ENCODE assay signal across 9 cellular contexts in the genomic region with DNA sequence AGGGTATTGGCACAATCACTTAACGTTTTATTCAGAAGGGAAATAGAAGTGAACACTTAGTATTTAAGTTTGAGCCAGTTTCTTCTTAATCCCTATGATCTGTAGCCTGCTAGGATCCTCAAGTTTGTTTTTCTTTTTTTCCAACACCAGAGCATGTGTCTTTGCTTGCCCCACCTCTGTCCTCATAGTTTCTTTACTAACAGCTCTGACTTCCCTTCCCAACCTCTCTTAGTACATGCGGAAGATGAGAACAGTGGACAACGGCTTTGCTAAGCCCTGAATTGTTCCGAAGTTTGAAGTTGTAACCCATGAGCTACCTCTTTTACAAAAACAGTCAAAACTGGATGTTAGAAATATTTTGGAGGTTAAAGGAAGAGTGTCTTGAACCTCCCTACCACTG.
DNase-seq lines count a peak whose midpoint lies in the region; ATAC-seq, FAIRE-seq and TF ChIP-seq lines count a peak whose summit lies in the region.
"Had no signal": no experiment of that assay in that cellular context is flagged by ENCODE, and none has a peak within 500 bp of the region (broad histone marks: within the 10 kb centered on the region; RNA-seq: fewer than 3 reads in every experiment).

No MANE protein-coding gene starts in this region.

- H2AFZ ChIP-seq in hepatocyte = peak overlapping the region; percentile 17

- no peak for TF ChIP-seq CTCF in AG09309 (IDR thresholded peaks at IDR 0.05; ENCODE audit: control insufficient read depth, insufficient read depth, low read depth, low read length, missing control alignments)
- TF ChIP-seq CTCF in HL-60 (IDR thresholded peaks at IDR 0.05; ENCODE audit: insufficient read depth, low read length) = no peak
- TF ChIP-seq CTCF in hepatocyte (IDR thresholded peaks at IDR 0.05; ENCODE audit: poor library complexity) = no peak

- H3K79me2 ChIP-seq in hepatocyte = no peaks in the 10 kb centered on the region

- peak overlapping the region; percentile 60 for H3K4me2 ChIP-seq in hepatocyte

- H3K9me3 ChIP-seq in hepatocyte (ENCODE audit: low read depth) = no peaks in the 10 kb centered on the region
- no peaks in the 10 kb centered on the region for H3K9me3 ChIP-seq in small intestine (ENCODE audit: control insufficient read depth, low read depth)

- no peak for FAIRE-seq in small intestine (lab: Jason Lieb, UNC)

- peak overlapping the region; percentile 91 for H3K27ac ChIP-seq in HL-60 (replicated peaks)
- H3K27ac ChIP-seq in hepatocyte = peak overlapping the region; percentile 22
- no peak overlapping the region for H3K27ac ChIP-seq in small intestine (ENCODE audit: low read depth in 1 of 2, low read length in 1 of 2)

- DNase-seq in AG09309 (ENCODE audit: low read depth) (no peak), HL-60 (ENCODE audit: low read depth in 1 of 2, low spot score in 1 of 2) (peak; percentile 61 to 71), hepatocyte (ENCODE audit: low spot score) (no peak), NCI-H128 (lab: John Stamatoyannopoulos, UW; ENCODE audit: unreplicated experiment) (no peak), DMS 273 treated with DMSO at 0.1 percent for 48 hours (lab: John Stamatoyannopoulos, UW) (no peak), small intestine (no peak), T1000 (lab: John Stamatoyannopoulos, UW) (no peak)
- DNase-seq: CD4-positive, CD25-positive, alpha-beta regulatory T cell had no signal

- H3K36me3 ChIP-seq in hepatocyte (replicated peaks; ENCODE audit: insufficient read depth, low read depth) (no peaks in the 10 kb centered on the region), small intestine (ENCODE audit: control insufficient read depth in 2 of 2, insufficient read depth in 2 of 2, low read length in 2 of 2) (no peaks in the 10 kb centered on the region)

- ATAC-seq in GM21515 (IDR thresholded peaks at IDR 0.05; ENCODE audit: unreplicated experiment) = peak; percentile 51

- H3K9me2 ChIP-seq in hepatocyte (replicated peaks; ENCODE audit: insufficient read depth) = no peaks in the 10 kb centered on the region

- peak overlapping the region; percentile 3 for H3K4me3 ChIP-seq in AG09309 (ENCODE audit: control insufficient read depth, low read depth, low read length)
- H3K4me3 ChIP-seq in HL-60 (replicated peaks; ENCODE audit: insufficient read depth, low read length) = peak overlapping the region; percentile 7
- no peak overlapping the region for H3K4me3 ChIP-seq in hepatocyte
- no peak overlapping the region for H3K4me3 ChIP-seq in small intestine (ENCODE audit: low read depth in 1 of 2, low read length in 2 of 2)

- H3K4me1 ChIP-seq in hepatocyte (ENCODE audit: insufficient read depth) = no peaks in the 10 kb centered on the region
- H3K4me1 ChIP-seq in small intestine (ENCODE audit: control insufficient read depth in 2 of 2, insufficient read depth in 1 of 2, low read depth in 1 of 2, low read length in 1 of 2) = no peaks in the 10 kb centered on the region

- WGBS in hepatocyte (ENCODE audit: low lambda C conversion rate, missing lambda C conversion rate) = 77% methylated on average over 4 of the region's 4 CpGs
- 42 to 65% (median 58%) methylated on average over 4 of the region's 4 CpGs for WGBS in small intestine, 3 donors

- no peaks in the 10 kb centered on the region for H3K27me3 ChIP-seq in HL-60 (ENCODE audit: insufficient read depth, poor library complexity, severe bottlenecking)
- no peaks in the 10 kb centered on the region for H3K27me3 ChIP-seq in hepatocyte
- H3K27me3 ChIP-seq in small intestine (ENCODE audit: control insufficient read depth in 2 of 2, insufficient read depth in 2 of 2, low read length in 2 of 2) = no peaks in the 10 kb centered on the region

- H4K20me1 ChIP-seq in hepatocyte (ENCODE audit: insufficient read depth, poor library complexity, severe bottlenecking) = no peaks in the 10 kb centered on the region

Comparison
In these comparisons a context has a peak if more than half of its experiments do, and no peak if none do; other contexts are left out.
1. DNase-seq: peak in HL-60 (2 of 2); none in AG09309 (single experiment), hepatocyte (single experiment), NCI-H128 (single experiment), DMS 273 treated with DMSO at 0.1 percent for 48 hours (single experiment), small intestine (single experiment) and T1000 (single experiment).
2. H3K4me3 ChIP-seq: peak in AG09309 (single experiment) and HL-60 (single experiment); none in hepatocyte (single experiment) and small intestine (0 of 2).
3. H3K27ac ChIP-seq: peak in HL-60 (single experiment) and hepatocyte (single experiment); none in small intestine (0 of 2).